In the genomic region with DNA sequence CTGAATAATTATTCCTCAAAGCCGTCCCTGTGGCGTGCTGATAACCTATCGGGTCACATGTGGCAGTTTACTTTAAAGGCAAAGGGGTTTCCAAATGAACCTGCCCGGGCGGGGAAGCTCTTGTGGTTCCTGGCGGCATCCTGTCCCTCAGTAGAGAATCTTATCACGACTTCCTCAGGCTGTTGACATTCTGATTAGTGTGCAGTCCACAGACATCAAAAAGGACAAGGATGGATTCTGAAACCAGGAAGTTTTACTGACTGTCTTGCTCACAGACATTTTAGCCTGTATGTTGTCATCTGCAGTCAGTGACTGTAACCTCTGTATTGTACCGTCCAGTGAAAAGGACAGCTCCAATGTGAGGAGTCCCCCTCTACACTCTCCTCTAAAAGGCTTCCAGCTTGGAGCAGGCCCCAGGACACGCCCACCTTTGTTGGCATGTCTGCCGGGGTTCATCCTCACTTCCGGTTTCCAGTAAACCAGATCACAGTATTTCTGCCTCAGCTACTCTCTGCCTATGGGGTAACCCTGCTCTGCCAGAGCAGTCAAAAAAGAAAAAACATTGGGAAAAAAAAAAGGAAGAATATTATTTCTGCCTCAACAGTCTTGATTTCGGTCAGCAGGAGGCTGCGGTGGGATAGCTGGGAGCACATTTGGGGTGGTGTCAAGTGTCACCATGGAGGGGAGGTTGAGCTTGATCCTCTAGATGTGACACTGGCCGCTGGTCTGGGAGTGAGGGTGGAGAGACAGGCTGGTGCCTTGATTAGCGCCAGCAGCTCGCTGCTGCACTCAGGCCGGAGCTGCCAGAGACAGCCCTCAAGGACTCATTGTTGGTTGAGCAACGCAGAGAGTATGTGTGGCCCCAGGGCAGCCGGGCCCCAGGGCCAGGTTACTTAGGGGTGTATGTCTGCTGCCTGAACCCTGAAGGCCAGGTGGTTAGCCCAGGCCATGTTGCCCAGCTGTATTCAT, we compare ENCODE assay signal across 9 cellular contexts.
DNase-seq lines count a peak whose midpoint lies in the region; ATAC-seq and TF ChIP-seq lines count a peak whose summit lies in the region.
"Had no signal": no experiment of that assay in that cellular context is flagged by ENCODE, and none has a peak within 500 bp of the region (broad histone marks: within the 10 kb centered on the region; RNA-seq: fewer than 3 reads in every experiment).

No MANE protein-coding gene starts in this region.

- peaks cover 49% of the 10 kb centered on the region for H3K36me3 Mint-ChIP-seq in activated CD4-positive, alpha-beta memory T cell treated with anti-CD3 and anti-CD28 coated beads, Interleukin-2, amount 10 ng/mL, durations not matched to agents 7 days and 5 days (ENCODE audit: low read depth)

- no peaks in the 10 kb centered on the region for H3K9me3 ChIP-seq in MG63
- H3K9me3 ChIP-seq: thoracic aorta had no signal

- no peaks in the 10 kb centered on the region for H3K27me3 Mint-ChIP-seq in activated CD4-positive, alpha-beta memory T cell treated with anti-CD3 and anti-CD28 coated beads, Interleukin-2, amount 10 ng/mL, durations not matched to agents 7 days and 5 days

- H3K4me1 Mint-ChIP-seq in activated CD4-positive, alpha-beta memory T cell treated with anti-CD3 and anti-CD28 coated beads, Interleukin-2, amount 10 ng/mL, durations not matched to agents 7 days and 5 days, result peaks cover 49% of the 10 kb centered on the region

- ATAC-seq in GM19467 (IDR thresholded peaks at IDR 0.05; ENCODE audit: unreplicated experiment) (no peak), HG03439 (IDR thresholded peaks at IDR 0.05; ENCODE audit: unreplicated experiment) (no peak)

- H3K4me3 ChIP-seq in fibroblast of villous mesenchyme (ENCODE audit: low read depth, low read length), result no peak overlapping the region
- H3K4me3 ChIP-seq in MG63, result no peak overlapping the region
- H3K4me3 ChIP-seq: thoracic aorta had no signal

- no peak for TF ChIP-seq CTCF in fibroblast of villous mesenchyme (IDR thresholded peaks at IDR 0.05; ENCODE audit: insufficient read depth, low read depth, low read length)

- H3K27ac Mint-ChIP-seq in activated CD4-positive, alpha-beta memory T cell treated with anti-CD3 and anti-CD28 coated beads, Interleukin-2, amount 10 ng/mL, durations not matched to agents 7 days and 5 days, result peak overlapping the region; percentile 76

- CTCF ChIA-PET in activated CD4-positive, alpha-beta memory T cell treated with anti-CD3 and anti-CD28 coated beads, Interleukin-2, amount 10 ng/mL, durations not matched to agents 7 days and 5 days (lab: Charles Lee), result interaction anchor here (0.7 to 1.5 kb wide), 4 partner anchors 23 to 415 kb away, joined by 3 to 4 read pairs (median 3); no protein-coding TSS in a partner anchor

- peak; percentile 41 for DNase-seq in HT-29 (ENCODE audit: low spot score)
- DNase-seq in activated CD4-positive, alpha-beta memory T cell treated with anti-CD3 and anti-CD28 coated beads, Interleukin-2, amount 10 ng/mL, durations not matched to agents 7 days and 5 days, result peak; percentile 70
- DNase-seq in fibroblast of villous mesenchyme (ENCODE audit: low read depth), result peak; percentile 46
- peak; percentile 28 for DNase-seq in retina
- DNase-seq in MG63, result no peak
- DNase-seq in COLO829 (ENCODE audit: low spot score), result no peak

- POLR2A ChIA-PET in activated CD4-positive, alpha-beta memory T cell treated with anti-CD3 and anti-CD28 coated beads, Interleukin-2, amount 10 ng/mL, durations not matched to agents 7 days and 5 days (lab: Charles Lee), result interaction anchor here (0.6 to 1.9 kb wide), 10 partner anchors 10 to 169 kb away, joined by 3 to 19 read pairs (median 4); no protein-coding TSS in a partner anchor

- no peaks in the 10 kb centered on the region for H3K36me3 ChIP-seq in MG63
- H3K36me3 ChIP-seq: thoracic aorta had no signal

- no peaks in the 10 kb centered on the region for H3K9me3 Mint-ChIP-seq in activated CD4-positive, alpha-beta memory T cell treated with anti-CD3 and anti-CD28 coated beads, Interleukin-2, amount 10 ng/mL, durations not matched to agents 7 days and 5 days

- peak overlapping the region; percentile 0 for H3K4me3 Mint-ChIP-seq in activated CD4-positive, alpha-beta memory T cell treated with anti-CD3 and anti-CD28 coated beads, Interleukin-2, amount 10 ng/mL, durations not matched to agents 7 days and 5 days

- peaks cover 5% of the 10 kb centered on the region for H3K27me3 ChIP-seq in MG63

Comparison
In these comparisons a context has a peak if more than half of its experiments do, and no peak if none do; other contexts are left out.
1. DNase-seq: peak in HT-29 (single experiment), activated CD4-positive, alpha-beta memory T cell treated with anti-CD3 and anti-CD28 coated beads, Interleukin-2, amount 10 ng/mL, durations not matched to agents 7 days and 5 days (single experiment), fibroblast of villous mesenchyme (single experiment) and retina (single experiment); none in MG63 (single experiment) and COLO829 (single experiment).